ENCODE assay signal across 2 cellular contexts in the genomic region with DNA sequence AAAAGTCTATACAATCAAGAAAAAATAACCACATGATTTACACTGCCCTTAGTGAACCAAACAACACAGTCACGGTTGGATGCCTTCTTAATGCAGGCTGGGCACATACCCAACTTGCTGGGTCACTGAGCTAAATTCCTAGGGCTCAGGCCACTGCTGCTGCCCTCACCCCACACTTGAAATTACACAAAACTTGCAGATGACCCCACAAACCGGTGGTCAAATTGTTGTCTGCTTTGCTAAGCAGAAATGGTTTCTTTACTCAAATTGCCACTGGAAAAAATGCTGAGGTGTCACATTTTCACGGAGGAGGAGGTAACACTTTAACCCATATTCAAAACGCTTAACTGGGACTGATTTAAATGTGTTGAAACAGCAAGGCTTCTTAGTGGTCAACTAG.
TF ChIP-seq lines count a peak whose summit lies in the region.

No MANE protein-coding gene starts in this region.

TF ChIP-seq in IMR-90, 13 proteins besides CTCF, POLR2A, EP300 and RAD21:
- TF ChIP-seq, protein P1, sequence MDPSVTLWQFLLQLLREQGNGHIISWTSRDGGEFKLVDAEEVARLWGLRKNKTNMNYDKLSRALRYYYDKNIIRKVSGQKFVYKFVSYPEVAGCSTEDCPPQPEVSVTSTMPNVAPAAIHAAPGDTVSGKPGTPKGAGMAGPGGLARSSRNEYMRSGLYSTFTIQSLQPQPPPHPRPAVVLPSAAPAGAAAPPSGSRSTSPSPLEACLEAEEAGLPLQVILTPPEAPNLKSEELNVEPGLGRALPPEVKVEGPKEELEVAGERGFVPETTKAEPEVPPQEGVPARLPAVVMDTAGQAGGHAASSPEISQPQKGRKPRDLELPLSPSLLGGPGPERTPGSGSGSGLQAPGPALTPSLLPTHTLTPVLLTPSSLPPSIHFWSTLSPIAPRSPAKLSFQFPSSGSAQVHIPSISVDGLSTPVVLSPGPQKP (IDR thresholded peaks at IDR 0.05; ENCODE audit: borderline replicate concordance, low read depth, low read length), result no peak
- peak; percentile 98 for TF ChIP-seq MAFK (IDR thresholded peaks at IDR 0.05; ENCODE audit: low read depth, low read length)
- TF ChIP-seq CEBPB (IDR thresholded peaks at IDR 0.05; ENCODE audit: low read depth, low read length), result no peak

TF ChIP-seq in H1, 55 proteins besides CTCF, POLR2A, EP300 and RAD21:
- peak; percentile 83; the same call in 1 of the 2 replicates for TF ChIP-seq MAFK (IDR thresholded peaks at IDR 0.05; ENCODE audit: low read depth, low read length)
- TF ChIP-seq POLR2AphosphoS5 (IDR thresholded peaks at IDR 0.05; ENCODE audit: low read depth, low read length), result no peak
